8 cellular contexts compared by ENCODE assay signal in genomic region chr3:19946832-19947548, GRCh38. TPM values are rescaled to one million over a fixed set of nuclear protein-coding genes. Genes with fewer than 3 reads are reported as not detected.
A peak's percentile ranks its signal among the peaks of the same experiment; 100 is the strongest.
DNase-seq lines count a peak whose midpoint lies in the region; ATAC-seq and TF ChIP-seq lines count a peak whose summit lies in the region.

Gene RAB5A (plus strand): TSS chr3:19947097. CDS start chr3:19950899, 3,802 bp downstream.

- ATAC-seq in HG02623 (IDR thresholded peaks at IDR 0.05; ENCODE audit: unreplicated experiment) (peak; percentile 96), omental fat pad (ENCODE audit: low FRiP score) (peak; percentile 99)

- H3K27me3 Mint-ChIP-seq in activated naive CD8-positive, alpha-beta T cell, result no peaks in the 10 kb centered on the region

- peak within 1 kb of the TSS; percentile 96 to 98 for H3K27ac ChIP-seq in testis

- POLR2A ChIA-PET in GM10248 (lab: Yijun Ruan, JAX), result interaction anchor here (1.3 to 1.5 kb wide), 2 partner anchors 9 to 236 kb away, joined by 4 to 7 read pairs; no protein-coding TSS in a partner anchor

- H3K4me3 Mint-ChIP-seq in activated naive CD8-positive, alpha-beta T cell, result peak within 1 kb of the TSS; percentile 95

- no peak for TF ChIP-seq CTCF in GM10248 (IDR thresholded peaks at IDR 0.05; ENCODE audit: control extremely low read depth, extremely low read depth, low read depth, missing control alignments)
- TF ChIP-seq CTCF in omental fat pad (IDR thresholded peaks at IDR 0.05), result no peak
- TF ChIP-seq CTCF in testis (IDR thresholded peaks at IDR 0.05), result no peak

- WGBS in testis, 2 donors, result 1% methylated on average over 62 to 73 of the region's 73 CpGs

- no peaks in the 10 kb centered on the region for H3K27me3 ChIP-seq in testis

- H3K4me3 ChIP-seq in testis, result peak within 1 kb of the TSS; percentile 89 to 98

- H3K9me3 Mint-ChIP-seq in activated naive CD8-positive, alpha-beta T cell (ENCODE audit: low read depth), result no peaks in the 10 kb centered on the region

- H3K9me3 ChIP-seq in testis, result no peaks in the 10 kb centered on the region

- peaks cover 14% of the 10 kb centered on the region for H3K4me1 ChIP-seq in testis

- peak; percentile 87 for TF ChIP-seq POLR2A in testis (IDR thresholded peaks at IDR 0.05)

- H3K36me3 ChIP-seq in testis (ENCODE audit: low read depth, missing control alignments), result no peaks in the 10 kb centered on the region

- H3K4me1 Mint-ChIP-seq in activated naive CD8-positive, alpha-beta T cell (ENCODE audit: low read depth), result peaks cover 50% of the 10 kb centered on the region

- H3K36me3 Mint-ChIP-seq in activated naive CD8-positive, alpha-beta T cell, result peaks cover 3% of the 10 kb centered on the region

- peak within 1 kb of the TSS; percentile 98 for H3K27ac Mint-ChIP-seq in activated naive CD8-positive, alpha-beta T cell

- intact Hi-C loops in testis (cut with DNase I; ENCODE audit: low total_unique reads), result no loop called here

- DNase-seq in GM10248 (ENCODE audit: extremely low spot score) (peak; percentile 97), NCI-H1105 (lab: John Stamatoyannopoulos, UW) (peak; percentile 95), SKM-1 treated with dmso at 0.1 percent for 144 hours (lab: John Stamatoyannopoulos, UW; ENCODE audit: unreplicated experiment) (peak; percentile 99), glomerular endothelial cell (ENCODE audit: extremely low read depth, low read depth, low spot score) (peak; percentile 73), omental fat pad (ENCODE audit: low spot score) (peak; percentile 94), testis (peak; percentile 99)

- CTCF ChIA-PET in GM10248 (lab: Yijun Ruan, JAX), result interaction anchor here (1.2 to 1.5 kb wide), 2 partner anchors 12 to 61 kb away, joined by 3 to 4 read pairs; no protein-coding TSS in a partner anchor

RNA-seq across cellular contexts. Expression of gene RAB5A, which starts in this region (rescaled TPM):
- total RNA-seq in glomerular endothelial cell (83.3 and 104 TPM in 2 replicates), omental fat pad (10 to 100 TPM; 65.7 to 96.8 (median 85.8) TPM), testis (10 to 100 TPM; 55.6 to 62.6 TPM)
- polyA plus RNA-seq in testis (ENCODE audit: insufficient read depth, low read depth, low replicate concordance), result 43.4 TPM

Comparison
In these comparisons a context has a peak if more than half of its experiments do, and no peak if none do; other contexts are left out.
1. Peak in every context shown above with its lines: DNase-seq, ATAC-seq, H3K4me3 ChIP-seq and H3K27ac ChIP-seq.